ENCODE assay signal across 26 cellular contexts in genomic region chr1:60296794-60297193, GRCh38.
"Had no signal": no experiment of that assay in that cellular context is flagged by ENCODE, and none has a peak within 500 bp of the region (broad histone marks: within the 10 kb centered on the region; RNA-seq: fewer than 3 reads in every experiment).

No MANE protein-coding gene starts in this region.

- H3K79me2 ChIP-seq: hepatocyte had no signal

- H3K36me3 ChIP-seq: colonic mucosa, esophagus muscularis mucosa, esophagus squamous epithelium, gastrocnemius medialis, gastroesophageal sphincter, heart left ventricle, heart right ventricle had no signal

- DNase-seq: colonic mucosa; cortex of kidney; dermis blood vessel endothelial cell; dorsolateral prefrontal cortex; effector CD4-positive, alpha-beta T cell; effector CD8-positive, alpha-beta T cell; effector memory CD4-positive, alpha-beta T cell; effector memory CD8-positive, alpha-beta T cell; endodermal cell; erythroblast; esophagus squamous epithelium; foreskin fibroblast; foreskin keratinocyte; foreskin melanocyte; gastrocnemius medialis; glutamatergic neuron; head of caudate nucleus; heart left ventricle; heart right ventricle had no signal

- H3K4me3 Mint-ChIP-seq: dendritic cell treated with granulocyte-macrophage colony-stimulating factor and Interleukin-4, amounts not matched to agents 40 ng/mL and 50 ng/mL, for 4 days; effector memory CD8-positive, alpha-beta T cell; endodermal cell had no signal

- H3K27ac ChIP-seq: colonic mucosa, coronary artery, dorsolateral prefrontal cortex, epithelial cell of prostate, esophagus muscularis mucosa, esophagus squamous epithelium, foreskin keratinocyte, gastrocnemius medialis, gastroesophageal sphincter, heart left ventricle, heart right ventricle, hepatocyte had no signal

- H3K27me3 ChIP-seq: colonic mucosa, esophagus muscularis mucosa, esophagus squamous epithelium, gastrocnemius medialis, gastroesophageal sphincter, heart left ventricle, heart right ventricle had no signal

- H3K4me2 ChIP-seq: hepatocyte had no signal

- H3K4me1 ChIP-seq: colonic mucosa, esophagus muscularis mucosa, esophagus squamous epithelium, gastrocnemius medialis, gastroesophageal sphincter, heart left ventricle, heart right ventricle had no signal

- H2AFZ ChIP-seq: hepatocyte had no signal

- H3K27ac Mint-ChIP-seq: dendritic cell treated with granulocyte-macrophage colony-stimulating factor and Interleukin-4, amounts not matched to agents 40 ng/mL and 50 ng/mL, for 4 days; effector memory CD8-positive, alpha-beta T cell; endodermal cell had no signal

- H3K9me3 ChIP-seq: colonic mucosa, esophagus muscularis mucosa, esophagus squamous epithelium, gastrocnemius medialis had no signal

- H3K4me3 ChIP-seq: colonic mucosa, coronary artery, dorsolateral prefrontal cortex, esophagus muscularis mucosa, esophagus squamous epithelium, gastrocnemius medialis, gastroesophageal sphincter, heart left ventricle, heart right ventricle, hepatocyte had no signal

- H3K27me3 Mint-ChIP-seq: dendritic cell treated with granulocyte-macrophage colony-stimulating factor and Interleukin-4, amounts not matched to agents 40 ng/mL and 50 ng/mL, for 4 days; effector memory CD8-positive, alpha-beta T cell had no signal

- H3K9me3 Mint-ChIP-seq: dendritic cell treated with granulocyte-macrophage colony-stimulating factor and Interleukin-4, amounts not matched to agents 40 ng/mL and 50 ng/mL, for 4 days; effector memory CD8-positive, alpha-beta T cell; endodermal cell had no signal

- ATAC-seq: effector memory CD8-positive, alpha-beta T cell; esophagus mucosa; foreskin keratinocyte; gastrocnemius medialis; gastroesophageal sphincter; heart left ventricle; heart right ventricle had no signal
